In the genomic region with DNA sequence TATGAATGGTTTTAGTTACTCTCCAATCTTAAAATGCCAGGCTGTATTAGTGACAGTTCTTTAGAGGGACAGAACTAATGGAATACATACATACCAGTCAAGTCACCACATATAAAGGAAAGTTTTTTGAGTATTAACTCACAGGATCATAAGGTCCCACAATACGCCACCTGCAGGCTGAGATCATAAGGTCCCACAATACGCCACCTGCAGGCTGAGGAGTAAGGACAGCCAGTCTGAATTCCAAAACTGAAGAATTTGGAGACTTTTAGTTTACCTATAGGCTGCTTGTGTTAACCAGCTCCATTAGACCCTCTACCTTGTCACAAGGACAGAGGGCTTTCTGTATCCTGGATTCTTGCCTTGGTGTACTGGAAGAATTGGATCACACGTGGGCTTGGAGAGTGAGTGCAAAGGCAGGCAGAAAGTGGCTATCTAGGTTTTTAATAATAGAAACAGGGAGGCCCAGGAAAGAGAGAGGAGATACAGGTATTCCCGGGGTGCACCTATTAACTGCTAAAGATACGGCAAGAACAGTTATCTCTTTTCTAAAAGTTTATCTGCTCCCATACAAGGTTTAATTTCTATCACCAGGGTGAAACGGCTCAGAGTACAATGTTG, we compare ENCODE assay signal across 9 cellular contexts.
DNase-seq lines count a peak whose midpoint lies in the region; ATAC-seq and TF ChIP-seq lines count a peak whose summit lies in the region.
"Had no signal": no experiment of that assay in that cellular context is flagged by ENCODE, and none has a peak within 500 bp of the region (broad histone marks: within the 10 kb centered on the region; RNA-seq: fewer than 3 reads in every experiment).

No MANE protein-coding gene starts in this region.

- no peaks in the 10 kb centered on the region for H3K36me3 Mint-ChIP-seq in osteocyte (ENCODE audit: unreplicated experiment)

- in situ Hi-C loops in KBM-7 (cut with MboI; ENCODE audit: low pct_unique_long_range_greater_than_20kb, low sequenced_read_pairs), result no loop called here
- in situ Hi-C loops in astrocyte of the cerebellum (cut with HindIII; ENCODE audit: low sequenced_read_pairs), result no loop called here

- TF ChIP-seq CTCF in GM12875 (IDR thresholded peaks at IDR 0.05; ENCODE audit: borderline replicate concordance, insufficient read depth, low read depth, low read length) (peak; percentile 90), astrocyte of the cerebellum (IDR thresholded peaks at IDR 0.05; ENCODE audit: low read depth, low read length, missing control alignments) (peak; percentile 42), osteocyte (IDR thresholded peaks at IDR 0.05) (peak; percentile 24)

- H3K4me3 ChIP-seq in GM12875 (ENCODE audit: low read depth, low read length) (no peak overlapping the region), astrocyte of the cerebellum (ENCODE audit: low read depth, low read length) (no peak overlapping the region)

- DNase-seq in KBM-7 (peak; percentile 31), astrocyte of the cerebellum (ENCODE audit: low read depth) (no peak), osteocyte (ENCODE audit: extremely low spot score, unreplicated experiment) (no peak), NCI-H2107 treated with DMSO at 0.1 percent for 48 hours (lab: John Stamatoyannopoulos, UW; ENCODE audit: unreplicated experiment) (no peak), T1000 (lab: John Stamatoyannopoulos, UW) (no peak), AG08396 (ENCODE audit: low spot score) (no peak)

- H3K27ac Mint-ChIP-seq in osteocyte (ENCODE audit: unreplicated experiment), result no peak overlapping the region

- no peaks in the 10 kb centered on the region for H3K27me3 Mint-ChIP-seq in osteocyte (ENCODE audit: unreplicated experiment)

- no peak overlapping the region for H3K4me3 Mint-ChIP-seq in osteocyte (ENCODE audit: unreplicated experiment)

- no peaks in the 10 kb centered on the region for H3K4me1 Mint-ChIP-seq in osteocyte (ENCODE audit: unreplicated experiment)

- peak; percentile 85 for ATAC-seq in GM21786 (IDR thresholded peaks at IDR 0.05; ENCODE audit: unreplicated experiment)
- ATAC-seq: right cardiac atrium had no signal

- H3K9me3 Mint-ChIP-seq in osteocyte (ENCODE audit: unreplicated experiment), result peaks cover 9% of the 10 kb centered on the region

Comparison
In these comparisons a context has a peak if more than half of its experiments do, and no peak if none do; other contexts are left out.
1. CTCF ChIP-seq: peak in every context shown above with its lines; median percentile 90 in GM12875; 42 in astrocyte of the cerebellum; 24 in osteocyte.